Comparison of ENCODE assay signal across 7 cellular contexts in genomic region chr20:21101453-21102251, GRCh38. TPM values are rescaled to one million over a fixed set of nuclear protein-coding genes. Genes with fewer than 3 reads are reported as not detected.
A peak's percentile ranks its signal among the peaks of the same experiment; 100 is the strongest.
DNase-seq lines count a peak whose midpoint lies in the region; ATAC-seq and TF ChIP-seq lines count a peak whose summit lies in the region.

No MANE protein-coding gene starts in this region.

- peaks cover 10% of the 10 kb centered on the region for H3F3A ChIP-seq in GM23338 (replicated peaks; ENCODE audit: low read depth)
- H3F3A ChIP-seq in neural cell (ENCODE audit: insufficient read depth, low read length, poor library complexity, severe bottlenecking), result peaks cover 4% of the 10 kb centered on the region

- POLR2A ChIA-PET in OCI-LY7 (lab: Charles Lee), result interaction anchor here (0.7 to 3.5 kb wide), 2 partner anchors 12 to 25 kb away, joined by 6 to 17 read pairs; no protein-coding TSS in a partner anchor

- CTCF ChIA-PET in OCI-LY7 (lab: Charles Lee; ENCODE audit: unreplicated experiment), result interaction anchor here (0.9 to 1.3 kb wide), 2 partner anchors 25 to 47 kb away, joined by 3 to 4 read pairs; partner anchors contain the start of gene KIZ

- H3K4me1 ChIP-seq in GM23338 (ENCODE audit: insufficient read depth), result peaks cover 48% of the 10 kb centered on the region
- peaks cover 35% of the 10 kb centered on the region for H3K4me1 ChIP-seq in OCI-LY7 (ENCODE audit: insufficient read depth, low read length, poor library complexity, severe bottlenecking)

- TF ChIP-seq RAD21 in neural cell (conservative IDR thresholded peaks at IDR 0.05), result no peak

- H4K20me1 ChIP-seq in GM23338 (replicated peaks; ENCODE audit: insufficient read depth) (0 out of 2 replicates have a peak, but pooled peaks cover 3% of the 10 kb centered on the region), OCI-LY7 (ENCODE audit: insufficient read depth, low read length) (no peaks in the 10 kb centered on the region), neural cell (ENCODE audit: insufficient read depth) (no peaks in the 10 kb centered on the region)

- BruUV-seq in OCI-LY7 (replicated peaks; lab: Mats Ljungman, UMichigan), result no TSS peak

- H3K27me3 ChIP-seq in GM23338 (ENCODE audit: insufficient read depth) (peaks cover 100% of the 10 kb centered on the region), neural cell (ENCODE audit: insufficient read depth, low read depth, low read length) (peaks cover 100% of the 10 kb centered on the region)

- ATAC-seq in GM23338, result peak; percentile 7
- no peak for ATAC-seq in GM19467 (IDR thresholded peaks at IDR 0.05; ENCODE audit: unreplicated experiment)
- no peak for ATAC-seq in GM19324 (IDR thresholded peaks at IDR 0.05; ENCODE audit: low FRiP score, unreplicated experiment)

- H2AFZ ChIP-seq in GM23338 (peak overlapping the region; percentile 90), OCI-LY7 (ENCODE audit: low read length) (peak overlapping the region; percentile 74; the same call in 1 of the 2 replicates), neural cell (ENCODE audit: low read depth, low read length) (no peak overlapping the region)

- H3K36me3 Mint-ChIP-seq in GM23338 (ENCODE audit: low read depth), result no peaks in the 10 kb centered on the region; the same call in 2 of the 3 replicates

- H3K9me2 ChIP-seq in GM23338 (ENCODE audit: insufficient read depth) (no peaks in the 10 kb centered on the region), OCI-LY7 (ENCODE audit: insufficient read depth, low read length) (no peaks in the 10 kb centered on the region), neural cell (ENCODE audit: insufficient read depth, low read length) (no peaks in the 10 kb centered on the region)

- DNase-seq in GM23338 (ENCODE audit: low spot score) (peak; percentile 83), OCI-LY7 (ENCODE audit: low spot score) (no peak), epithelial cell of esophagus (ENCODE audit: low read depth) (peak; percentile 16), AML-193 (lab: John Stamatoyannopoulos, UW) (no peak)

- H3K79me2 ChIP-seq in GM23338 (replicated peaks; ENCODE audit: insufficient read depth) (no peaks in the 10 kb centered on the region; the same call in 1 of the 2 replicates), OCI-LY7 (ENCODE audit: insufficient read depth, low read depth, low read length) (no peaks in the 10 kb centered on the region), neural cell (replicated peaks; ENCODE audit: insufficient read depth, low read length) (no peaks in the 10 kb centered on the region)

- H3K4me2 ChIP-seq in GM23338, result peak overlapping the region; percentile 90
- peak overlapping the region; percentile 74 for H3K4me2 ChIP-seq in OCI-LY7 (ENCODE audit: low read length)
- no peak overlapping the region for H3K4me2 ChIP-seq in neural cell (ENCODE audit: low read length)

- intact Hi-C loops in OCI-LY7 (cut with micrococcal nuclease; ENCODE audit: unreplicated experiment), result no loop called here

- TF ChIP-seq CTCF in GM23338 (conservative IDR thresholded peaks at IDR 0.05; ENCODE audit: low read depth in 2 of 2), result no peak; a peak in 1 of 4 replicates
- TF ChIP-seq CTCF in OCI-LY7 (conservative IDR thresholded peaks at IDR 0.05; ENCODE audit: low read length), result no peak
- no peak for TF ChIP-seq CTCF in epithelial cell of esophagus (IDR thresholded peaks at IDR 0.05; ENCODE audit: insufficient read depth, low read depth, low read length, missing control alignments)
- TF ChIP-seq CTCF in neural cell (IDR thresholded peaks at IDR 0.05; ENCODE audit: poor library complexity, severe bottlenecking), result no peak

- H3K4me3 Mint-ChIP-seq in GM23338, result peak overlapping the region; percentile 77

- peaks cover 51% of the 10 kb centered on the region for H3K4me1 Mint-ChIP-seq in GM23338

- H3K9me3 ChIP-seq in OCI-LY7 (ENCODE audit: low read length) (no peaks in the 10 kb centered on the region), neural cell (ENCODE audit: low read length) (no peaks in the 10 kb centered on the region)

- no peaks in the 10 kb centered on the region for H3K9me3 Mint-ChIP-seq in GM23338

- no peak overlapping the region for H3K27ac Mint-ChIP-seq in GM23338

- H3K36me3 ChIP-seq in GM23338 (ENCODE audit: insufficient read depth), result no peaks in the 10 kb centered on the region
- H3K36me3 ChIP-seq in OCI-LY7 (ENCODE audit: insufficient read depth, low read length), result no peaks in the 10 kb centered on the region
- no peaks in the 10 kb centered on the region for H3K36me3 ChIP-seq in neural cell (ENCODE audit: insufficient read depth, low read length)

- no peak overlapping the region for H3K27ac ChIP-seq in GM23338 (ENCODE audit: low read depth)
- no peak overlapping the region for H3K27ac ChIP-seq in OCI-LY7 (ENCODE audit: low read depth, low read length, poor library complexity, severe bottlenecking)
- no peak overlapping the region for H3K27ac ChIP-seq in neural cell (ENCODE audit: low read length)

- peaks cover 90% of the 10 kb centered on the region for H3K27me3 Mint-ChIP-seq in GM23338 (ENCODE audit: insufficient read depth, low read depth, poor library complexity)

- no peak overlapping the region for H3K9ac ChIP-seq in neural cell (ENCODE audit: low read length)

- TF ChIP-seq EP300 in neural cell (conservative IDR thresholded peaks at IDR 0.05; ENCODE audit: poor library complexity, severe bottlenecking), result no peak

- H3K4me3 ChIP-seq in GM23338 (peak overlapping the region; percentile 67), OCI-LY7 (ENCODE audit: low read depth, low read length, poor library complexity, severe bottlenecking) (peak overlapping the region; percentile 45), epithelial cell of esophagus (ENCODE audit: low read length) (peak overlapping the region; percentile 10), neural cell (ENCODE audit: low read length) (peak overlapping the region; percentile 30)

TF ChIP-seq in GM23338, 12 proteins besides CTCF, POLR2A, EP300 and RAD21 (continues in another document):
- TF ChIP-seq STAT1 (IDR thresholded peaks at IDR 0.05; ENCODE audit: unreplicated experiment) (no peak), EZH2 (IDR thresholded peaks at IDR 0.05; ENCODE audit: low read depth, unreplicated experiment) (no peak), CREB1 (CRISPR knock-in tag; IDR thresholded peaks at IDR 0.05; ENCODE audit: low read depth) (no peak), ZNF114 (CRISPR knock-in tag; IDR thresholded peaks at IDR 0.05) (no peak), ETS1 (IDR thresholded peaks at IDR 0.05) (no peak), POLR2AphosphoS5 (IDR thresholded peaks at IDR 0.05; ENCODE audit: low read depth) (no peak; the same call in 1 of the 2 replicates)

TF ChIP-seq in neural cell, 6 proteins besides CTCF, POLR2A, EP300 and RAD21:
- peak; percentile 6 for TF ChIP-seq EZH2 (IDR thresholded peaks at IDR 0.05; ENCODE audit: borderline replicate concordance, insufficient read depth, low read length, poor library complexity, severe bottlenecking)
- TF ChIP-seq POLR2AphosphoS5 (IDR thresholded peaks at IDR 0.05), result no peak

RNA-seq across cellular contexts. Expression of gene LINC00237, which starts 4.5 kb away (rescaled TPM):
- 0.31 TPM in 1 of 2 replicates, not detected in the other for total RNA-seq in GM23338 (2014; rRNA removed; shearing (Covaris generic))
- polyA plus RNA-seq in GM23338 (2016; fragmentation: Nextera tagmentation; extraction: Ambion mirVana) (2.0 and 2.6 TPM in 2 replicates), neural cell (not detected in 2 replicates)
- not detected in 2 replicates for total RNA-seq in OCI-LY7 (2014; rRNA removed; shearing (Covaris generic))
- total RNA-seq in OCI-LY7 (2022), result not detected in 2 replicates
- not detected in 2 replicates for polyA minus RNA-seq in neural cell

RNA-seq across cellular contexts. Expression of gene KIZ, which starts 24.2 kb away (rescaled TPM):
- 63.6 and 87.7 TPM in 2 replicates for total RNA-seq in GM23338 (2014; rRNA removed; shearing (Covaris generic))
- polyA plus RNA-seq in GM23338 (2016; fragmentation: Nextera tagmentation; extraction: Ambion mirVana) (52.5 and 58.3 TPM in 2 replicates), neural cell (2.1 and 3.6 TPM in 2 replicates)
- total RNA-seq in OCI-LY7 (2014; rRNA removed; shearing (Covaris generic)), result 16.0 and 21.6 TPM in 2 replicates
- total RNA-seq in OCI-LY7 (2022), result 23.7 and 34.1 TPM in 2 replicates
- polyA minus RNA-seq in neural cell, result 2.2 and 2.4 TPM in 2 replicates

Comparison
In these comparisons a context has a peak if more than half of its experiments do, and no peak if none do; other contexts are left out.
1. DNase-seq: peak in GM23338 (single experiment) and epithelial cell of esophagus (single experiment); none in OCI-LY7 (single experiment) and AML-193 (0 of 2).
2. H3K4me3 ChIP-seq: peak in every context shown above with its lines; median percentile 67 in GM23338; 45 in OCI-LY7; 30 in neural cell; 10 in epithelial cell of esophagus.